ENCODE assay signal across 18 cellular contexts in genomic region chr4:39617534-39617933, GRCh38. TPM values are rescaled to one million over a fixed set of nuclear protein-coding genes. Genes with fewer than 3 reads are reported as not detected.
DNase-seq lines count a peak whose midpoint lies in the region; ATAC-seq and TF ChIP-seq lines count a peak whose summit lies in the region.
"Had no signal": no experiment of that assay in that cellular context is flagged by ENCODE, and none has a peak within 500 bp of the region (broad histone marks: within the 10 kb centered on the region; RNA-seq: fewer than 3 reads in every experiment).

No MANE protein-coding gene starts in this region.

- H3K4me3 ChIP-seq in ACC112 (ENCODE audit: low read depth, low read length) (no peak overlapping the region), adipocyte (ENCODE audit: low read length) (no peak overlapping the region)
- H3K4me3 ChIP-seq: HAP-1, SJSA1 had no signal

- TF ChIP-seq CTCF in osteocyte (IDR thresholded peaks at IDR 0.05): no peak

- H3K36me3 Mint-ChIP-seq in IgD-negative memory B cell: peaks cover 3% of the 10 kb centered on the region
- H3K36me3 Mint-ChIP-seq in osteocyte (ENCODE audit: unreplicated experiment): peaks cover 2% of the 10 kb centered on the region

- H3K9me3 Mint-ChIP-seq in IgD-negative memory B cell: no peaks in the 10 kb centered on the region
- no peaks in the 10 kb centered on the region for H3K9me3 Mint-ChIP-seq in osteocyte (ENCODE audit: unreplicated experiment)

- H2AFZ ChIP-seq in ACC112 (ENCODE audit: low read length, unreplicated experiment): no peak overlapping the region

- H3K4me1 Mint-ChIP-seq in IgD-negative memory B cell (peaks cover 39 to 42% (median 42%) of the 10 kb centered on the region in 3 donors), osteocyte (ENCODE audit: unreplicated experiment) (peaks cover 74% of the 10 kb centered on the region)
- H3K4me1 Mint-ChIP-seq: CD14-positive monocyte had no signal

- H3K4me1 ChIP-seq in ACC112 (ENCODE audit: control insufficient read depth, insufficient read depth, low read length, unreplicated experiment) (peaks cover 67% of the 10 kb centered on the region), adipocyte (ENCODE audit: control insufficient read depth, insufficient read depth, low read length) (peaks cover 81% of the 10 kb centered on the region)

- H3K27me3 Mint-ChIP-seq in IgD-negative memory B cell (no peaks in the 10 kb centered on the region), osteocyte (ENCODE audit: unreplicated experiment) (no peaks in the 10 kb centered on the region)

- H3K27ac ChIP-seq in ACC112 (ENCODE audit: low read depth, low read length): peak overlapping the region; percentile 59
- H3K27ac ChIP-seq: SJSA1 had no signal

- ATAC-seq in GM18868 (IDR thresholded peaks at IDR 0.05; ENCODE audit: unreplicated experiment): no peak

- H3K9ac ChIP-seq in adipocyte (ENCODE audit: low read length): peak overlapping the region; percentile 29

- H3K27me3 ChIP-seq in ACC112 (ENCODE audit: insufficient read depth, low read length) (no peaks in the 10 kb centered on the region), adipocyte (replicated peaks; ENCODE audit: control insufficient read depth, insufficient read depth, low read length) (no peaks in the 10 kb centered on the region)
- H3K27me3 ChIP-seq: SJSA1 had no signal

- H3K4me3 Mint-ChIP-seq in IgD-negative memory B cell (peak overlapping the region in 2 of 4 donors; percentile 24 to 79), osteocyte (ENCODE audit: unreplicated experiment) (no peak overlapping the region)
- H3K4me3 Mint-ChIP-seq: CD14-positive monocyte had no signal

- H3K79me2 ChIP-seq in ACC112 (ENCODE audit: control insufficient read depth, insufficient read depth, low read length, unreplicated experiment): peaks cover 12% of the 10 kb centered on the region

- no peaks in the 10 kb centered on the region for H3K36me3 ChIP-seq in ACC112 (ENCODE audit: insufficient read depth, low read length)
- peaks cover 3% of the 10 kb centered on the region for H3K36me3 ChIP-seq in adipocyte (ENCODE audit: control insufficient read depth, insufficient read depth, low read length, severe bottlenecking)
- H3K36me3 ChIP-seq: HAP-1, SJSA1 had no signal

- H3K9me3 ChIP-seq in adipocyte (ENCODE audit: control insufficient read depth, low read length): no peaks in the 10 kb centered on the region
- H3K9me3 ChIP-seq: HAP-1, SJSA1 had no signal

- DNase-seq in adipocyte (ENCODE audit: low read depth): no peak
- no peak for DNase-seq in osteocyte (ENCODE audit: extremely low spot score, unreplicated experiment)
- DNase-seq in HUDEP-2 (lab: John Stamatoyannopoulos, UW; ENCODE audit: unreplicated experiment in 76 of 76): no peak
- DNase-seq in NCI-H1694 (lab: John Stamatoyannopoulos, UW): no peak
- DNase-seq: EL, MM.1S, NCI-H1105, NCI-H187 treated with DMSO at 0.1 percent for 48 hours, NCI-H446, NCI-H69, OCI-M1, SW 1271 had no signal

- H3K27ac Mint-ChIP-seq in IgD-negative memory B cell: peak overlapping the region in 2 of 3 donors; percentile 86
- peak overlapping the region; percentile 97 for H3K27ac Mint-ChIP-seq in osteocyte (ENCODE audit: unreplicated experiment)
- H3K27ac Mint-ChIP-seq: CD14-positive monocyte had no signal

RNA-seq across cellular contexts. Expression of gene SMIM14, which starts 21.1 kb away (rescaled TPM):
- polyA plus RNA-seq in IgD-negative memory B cell: 189 TPM
- 67.1 and 73.5 TPM in 2 replicates for total RNA-seq in osteocyte
